Comparison of ENCODE assay signal across 16 cellular contexts in genomic region chr2:140814141-140814540, GRCh38.
DNase-seq lines count a peak whose midpoint lies in the region; TF ChIP-seq lines count a peak whose summit lies in the region.
"Had no signal": no experiment of that assay in that cellular context is flagged by ENCODE, and none has a peak within 500 bp of the region (broad histone marks: within the 10 kb centered on the region; RNA-seq: fewer than 3 reads in every experiment).

No MANE protein-coding gene starts in this region.

- no peak overlapping the region for H3K27ac Mint-ChIP-seq in MCF 10A (ENCODE audit: low read depth, unreplicated experiment)
- H3K27ac Mint-ChIP-seq: CD8-positive, alpha-beta memory T cell; IgD-negative memory B cell had no signal

- no peaks in the 10 kb centered on the region for H3K9me3 Mint-ChIP-seq in MCF 10A (ENCODE audit: unreplicated experiment)

- no peak for TF ChIP-seq POLR2A in breast epithelium (IDR thresholded peaks at IDR 0.05)

- intact Hi-C loops in MCF 10A (cut with micrococcal nuclease) = no loop called here
- intact Hi-C loops in breast epithelium (cut with DNase I; ENCODE audit: low total_unique reads) = no loop called here

- H3K36me3 Mint-ChIP-seq in MCF 10A (ENCODE audit: insufficient read depth, unreplicated experiment) = no peaks in the 10 kb centered on the region
- H3K36me3 Mint-ChIP-seq: CD8-positive, alpha-beta memory T cell; IgD-negative memory B cell had no signal

- H3K4me1 ChIP-seq in breast epithelium = no peaks in the 10 kb centered on the region

- no peak overlapping the region for H3K4me3 Mint-ChIP-seq in MCF 10A (ENCODE audit: unreplicated experiment)
- H3K4me3 Mint-ChIP-seq: CD8-positive, alpha-beta memory T cell; IgD-negative memory B cell had no signal

- H3K9me3 ChIP-seq in breast epithelium = no peaks in the 10 kb centered on the region

- no peaks in the 10 kb centered on the region for H3K36me3 ChIP-seq in breast epithelium

- no TSS peak for BruUV-seq in MCF 10A (replicated peaks; lab: Mats Ljungman, UMichigan)

- no peaks in the 10 kb centered on the region for H3K27me3 ChIP-seq in breast epithelium

- H3K27ac ChIP-seq in breast epithelium (no peak overlapping the region), RWPE1 (no peak overlapping the region)
- H3K27ac ChIP-seq: C4-2B had no signal

- peaks cover 32% of the 10 kb centered on the region for H3K27me3 Mint-ChIP-seq in MCF 10A (ENCODE audit: insufficient read depth, unreplicated experiment)
- H3K27me3 Mint-ChIP-seq: CD8-positive, alpha-beta memory T cell; IgD-negative memory B cell had no signal

- POLR2A ChIA-PET in MCF 10A (lab: Yijun Ruan, JAX) (interaction anchor here (0.7 kb wide), 1 partner anchor 234 kb away, joined by 3 read pairs; no protein-coding TSS in a partner anchor), RWPE1 (lab: Yijun Ruan, JAX; ENCODE audit: low non-redundant PET) (no interaction called here)

- H3K4me1 Mint-ChIP-seq in MCF 10A (ENCODE audit: insufficient read depth, unreplicated experiment) = no peaks in the 10 kb centered on the region
- H3K4me1 Mint-ChIP-seq: CD8-positive, alpha-beta memory T cell; IgD-negative memory B cell had no signal

- DNase-seq in NCI-H1105 treated with DMSO at 0.1 percent for 48 hours (lab: John Stamatoyannopoulos, UW) (peak; percentile 32), NCI-H1105 (lab: John Stamatoyannopoulos, UW) (no peak), MCF 10A (ENCODE audit: unreplicated experiment) (peak; percentile 5), breast epithelium (ENCODE audit: low spot score in 2 of 2) (no peak), NCI-H510A (lab: John Stamatoyannopoulos, UW) (peak; percentile 1), amniotic stem cell (lab: John Stamatoyannopoulos, UW) (no peak), RWPE1 (ENCODE audit: low spot score) (no peak)
- no peak for DNase-seq in NK-92 treated with Interleukin-12 subunit alpha and Interleukin-12 subunit beta, amount 100 ng/mL, for 24 hours (lab: John Stamatoyannopoulos, UW)
- DNase-seq: CD8-positive, alpha-beta memory T cell; NCI-H1436 treated with DMSO at 0.1 percent for 48 hours; NCI-H1930; NCI-H446 treated with DMSO at 0.1 percent for 48 hours; NCI-H82; SIG-M5 had no signal

- TF ChIP-seq CTCF in MCF 10A (IDR thresholded peaks at IDR 0.05; ENCODE audit: unreplicated experiment) (no peak), breast epithelium (IDR thresholded peaks at IDR 0.05) (no peak), RWPE1 (conservative IDR thresholded peaks at IDR 0.05; ENCODE audit: low read depth) (no peak)

- no peak overlapping the region for H3K4me3 ChIP-seq in breast epithelium

- CTCF ChIA-PET in MCF 10A (lab: Yijun Ruan, JAX) (interaction anchor here (1.5 kb wide), 1 partner anchor 50 kb away, joined by 5 read pairs; no protein-coding TSS in a partner anchor), RWPE1 (lab: Yijun Ruan, JAX) (no interaction called here)

Comparison
In these comparisons a context has a peak if more than half of its experiments do, and no peak if none do; other contexts are left out.
1. DNase-seq: peak in NCI-H1105 treated with DMSO at 0.1 percent for 48 hours (single experiment), MCF 10A (single experiment) and NCI-H510A (single experiment); none in NCI-H1105 (single experiment), breast epithelium (0 of 2), amniotic stem cell (single experiment), NK-92 treated with Interleukin-12 subunit alpha and Interleukin-12 subunit beta, amount 100 ng/mL, for 24 hours (single experiment) and RWPE1 (single experiment).